8 cellular contexts compared by ENCODE assay signal in the genomic region with DNA sequence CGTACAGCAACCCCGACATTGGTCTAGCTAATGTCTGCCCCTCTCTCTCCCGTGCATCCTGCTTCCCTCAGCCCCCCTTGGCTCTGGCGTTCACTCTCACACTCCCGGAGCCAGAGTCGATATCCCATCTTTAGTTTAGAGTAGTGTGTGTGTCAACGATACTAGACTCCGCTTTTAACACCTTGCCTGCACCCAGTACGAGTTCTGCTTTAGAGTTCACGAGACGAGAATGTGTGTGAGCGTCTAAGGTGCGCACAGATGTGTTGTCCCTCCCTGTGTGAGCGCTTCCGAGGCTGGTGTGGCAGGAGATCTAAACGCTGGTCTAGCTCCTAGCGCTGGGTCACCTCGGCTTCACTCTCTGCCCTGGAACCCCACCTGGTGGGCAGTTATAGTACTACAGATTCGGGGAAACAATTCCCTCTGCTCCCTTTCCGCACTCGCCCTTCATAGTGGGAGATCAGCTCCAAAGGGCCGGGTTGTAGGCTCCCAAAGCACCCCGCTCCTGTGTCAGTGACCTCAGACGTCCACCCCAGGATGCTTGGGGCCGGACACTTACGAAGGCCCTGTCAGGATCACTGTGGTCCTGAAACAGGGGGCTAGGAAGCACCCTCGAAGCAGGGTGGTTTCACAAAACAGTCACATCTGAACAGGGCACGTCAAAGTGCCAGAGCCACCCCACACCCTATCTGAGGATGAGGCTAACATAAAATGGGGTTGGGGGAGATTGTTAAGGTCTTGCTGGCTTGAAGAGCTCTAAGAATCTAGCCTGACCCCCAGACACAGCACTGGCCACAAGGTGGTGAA. TPM values are rescaled to one million over a fixed set of nuclear protein-coding genes. Genes with fewer than 3 reads are reported as not detected.
DNase-seq lines count a peak whose midpoint lies in the region; ATAC-seq and TF ChIP-seq lines count a peak whose summit lies in the region.

No MANE protein-coding gene starts in this region.

- DNase-seq in HT-29 (ENCODE audit: low spot score) = peak; percentile 86
- DNase-seq in NOMO-1 treated with dmso at 0.1 percent for 144 hours (lab: John Stamatoyannopoulos, UW; ENCODE audit: unreplicated experiment) = peak; percentile 73
- peak; percentile 56 for DNase-seq in activated CD8-positive, alpha-beta memory T cell treated with anti-CD3 and anti-CD28 coated beads, Interleukin-2, amount 50 U/mL, for 4 hours
- DNase-seq in epithelial cell of esophagus (ENCODE audit: low read depth) = peak; percentile 81
- peak; percentile 84 for DNase-seq in mucosa of gallbladder (ENCODE audit: low spot score)
- DNase-seq in stimulated activated CD8-positive, alpha-beta memory T cell treated with anti-CD3 and anti-CD28 coated beads, Interleukin-7, amount 100 ng/mL, for 24 hours (ENCODE audit: low read depth) = peak; percentile 49

- H3K27ac ChIP-seq in C4-2B = no peak overlapping the region

- peak; percentile 65 for ATAC-seq in GM19397 (IDR thresholded peaks at IDR 0.05; ENCODE audit: unreplicated experiment)

- peak overlapping the region; percentile 32 for H3K4me3 ChIP-seq in epithelial cell of esophagus (ENCODE audit: low read length)

- TF ChIP-seq CTCF in C4-2B (conservative IDR thresholded peaks at IDR 0.05) = peak; percentile 73
- TF ChIP-seq CTCF in epithelial cell of esophagus (IDR thresholded peaks at IDR 0.05; ENCODE audit: insufficient read depth, low read depth, low read length, missing control alignments) = peak; percentile 83

RNA-seq across cellular contexts. Expression of gene CYP26B1, which starts 2.7 kb away (rescaled TPM):
- total RNA-seq in HT-29 (2014; rRNA removed; shearing (Covaris generic)) = 0.05 and 0.10 TPM in 2 replicates
- total RNA-seq in mucosa of gallbladder = 2.2 TPM
